9 cellular contexts compared by ENCODE assay signal in the genomic region with DNA sequence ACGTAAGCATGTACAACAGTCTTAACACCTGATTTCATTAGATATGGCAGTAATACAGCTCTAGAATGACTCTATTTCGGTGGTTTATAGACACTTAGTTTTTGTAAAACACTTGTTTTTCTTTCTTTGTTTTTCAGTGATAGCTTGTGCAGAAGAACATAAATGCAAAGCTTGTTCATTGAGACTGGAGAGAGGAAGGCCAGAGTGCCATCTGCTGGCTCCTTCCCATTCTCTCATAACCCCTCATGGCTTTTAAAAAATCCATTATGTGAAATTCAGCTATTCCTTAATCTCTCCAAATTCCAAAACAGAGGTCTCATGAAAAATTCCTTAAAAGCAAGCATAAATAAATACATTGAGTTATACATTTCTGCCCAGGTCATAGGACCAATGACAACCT.
DNase-seq lines count a peak whose midpoint lies in the region; ATAC-seq, FAIRE-seq and TF ChIP-seq lines count a peak whose summit lies in the region.
"Had no signal": no experiment of that assay in that cellular context is flagged by ENCODE, and none has a peak within 500 bp of the region (broad histone marks: within the 10 kb centered on the region; RNA-seq: fewer than 3 reads in every experiment).

No MANE protein-coding gene starts in this region.

- H3K9me3 Mint-ChIP-seq in endothelial cell (ENCODE audit: unreplicated experiment), result no peaks in the 10 kb centered on the region

- TF ChIP-seq CTCF in astrocyte of the cerebellum (IDR thresholded peaks at IDR 0.05; ENCODE audit: low read depth, low read length, missing control alignments) (peak; percentile 75), endothelial cell (IDR thresholded peaks at IDR 0.05; ENCODE audit: unreplicated experiment) (no peak)

- ATAC-seq in left colon (peak; percentile 57), HG03520 (IDR thresholded peaks at IDR 0.05; ENCODE audit: unreplicated experiment) (no peak), HG03565 (IDR thresholded peaks at IDR 0.05; ENCODE audit: unreplicated experiment) (no peak)

- intact Hi-C loops in left colon (cut with DNase I, micrococcal nuclease), result no loop called here

- DNase-seq in AG20443 (ENCODE audit: low spot score), result peak; percentile 43
- peak; percentile 10 for DNase-seq in HTR-8/SVneo (ENCODE audit: insufficient read length, low spot score)
- peak; percentile 32 for DNase-seq in astrocyte of the cerebellum (ENCODE audit: low read depth)
- peak in 1 of 2 donors; percentile 23 for DNase-seq in left colon
- no peak for DNase-seq in endothelial cell (ENCODE audit: low spot score)
- no peak for DNase-seq in effector CD8-positive, alpha-beta T cell (lab: John Stamatoyannopoulos, UW)

- no peaks in the 10 kb centered on the region for H3K4me1 Mint-ChIP-seq in endothelial cell (ENCODE audit: unreplicated experiment)

- FAIRE-seq in HTR-8/SVneo (lab: Jason Lieb, UNC), result no peak

- no peak overlapping the region for H3K27ac Mint-ChIP-seq in endothelial cell (ENCODE audit: unreplicated experiment)

- in situ Hi-C loops in astrocyte of the cerebellum (cut with HindIII; ENCODE audit: low sequenced_read_pairs), result loop anchor here (5.0 kb wide), 1 partner anchor 369 kb away; no protein-coding TSS in a partner anchor

- no peak overlapping the region for H3K4me3 Mint-ChIP-seq in endothelial cell (ENCODE audit: unreplicated experiment)

- no peak overlapping the region for H3K4me3 ChIP-seq in astrocyte of the cerebellum (ENCODE audit: low read depth, low read length)
- H3K4me3 ChIP-seq: SJSA1 had no signal

- H3K27me3 Mint-ChIP-seq in endothelial cell (ENCODE audit: unreplicated experiment), result peaks cover 1% of the 10 kb centered on the region

- H3K36me3 Mint-ChIP-seq in endothelial cell (ENCODE audit: low read depth, unreplicated experiment), result no peaks in the 10 kb centered on the region

Comparison
In these comparisons a context has a peak if more than half of its experiments do, and no peak if none do; other contexts are left out.
1. DNase-seq: peak in AG20443 (single experiment), HTR-8/SVneo (single experiment) and astrocyte of the cerebellum (single experiment); none in endothelial cell (single experiment) and effector CD8-positive, alpha-beta T cell (single experiment).